8 cellular contexts compared by ENCODE assay signal in the genomic region with DNA sequence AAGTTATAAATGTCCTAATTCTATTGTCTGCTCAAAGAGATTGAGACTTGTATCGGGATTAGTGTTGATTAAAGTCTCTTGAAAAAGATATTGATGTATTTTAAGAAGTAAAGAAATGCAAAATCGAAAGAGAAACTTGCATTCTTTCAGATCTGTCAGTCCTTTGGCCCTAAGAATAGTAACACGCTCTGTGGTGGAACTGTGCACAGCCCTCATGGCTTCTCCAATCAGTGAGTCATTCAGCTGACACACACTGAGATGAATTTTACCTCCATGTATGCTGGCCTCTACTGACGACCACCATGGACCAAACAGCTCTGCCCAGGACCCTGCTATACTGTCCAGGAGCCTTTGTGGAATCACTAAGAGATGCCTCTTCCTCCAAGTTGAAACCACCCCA.
DNase-seq lines count a peak whose midpoint lies in the region; ATAC-seq and TF ChIP-seq lines count a peak whose summit lies in the region.

No MANE protein-coding gene starts in this region.

- in situ Hi-C loops in astrocyte of the spinal cord (cut with HindIII; ENCODE audit: low sequenced_read_pairs): no loop called here

- peak; percentile 50 for ATAC-seq in GM19463 (IDR thresholded peaks at IDR 0.05; ENCODE audit: unreplicated experiment)
- peak; percentile 87 for ATAC-seq in HG03520 (IDR thresholded peaks at IDR 0.05; ENCODE audit: unreplicated experiment)

- no peaks in the 10 kb centered on the region for H3K27me3 ChIP-seq in H7 (ENCODE audit: control insufficient read depth, insufficient read depth, low read length)

- H3K4me3 ChIP-seq in astrocyte of the spinal cord (ENCODE audit: low read depth, low read length) (no peak overlapping the region), H7 (ENCODE audit: insufficient read depth, low read depth, low read length) (no peak overlapping the region)

- no peaks in the 10 kb centered on the region for H3K36me3 ChIP-seq in H7 (replicated peaks; ENCODE audit: control insufficient read depth, insufficient read depth, low read length)

- TF ChIP-seq CTCF in astrocyte of the spinal cord (IDR thresholded peaks at IDR 0.05; ENCODE audit: low read depth, low read length): no peak

- DNase-seq in CD1c-positive myeloid dendritic cell (ENCODE audit: extremely low spot score) (peak; percentile 61), astrocyte of the spinal cord (ENCODE audit: low read depth, low spot score) (peak; percentile 65), islet precursor cell (no peak), H7 (no peak), SK-N-DZ (ENCODE audit: low spot score) (no peak), NCI-H2196 (lab: John Stamatoyannopoulos, UW; ENCODE audit: unreplicated experiment) (no peak)

Comparison
In these comparisons a context has a peak if more than half of its experiments do, and no peak if none do; other contexts are left out.
1. DNase-seq: peak in CD1c-positive myeloid dendritic cell (single experiment) and astrocyte of the spinal cord (single experiment); none in islet precursor cell (single experiment), H7 (single experiment), SK-N-DZ (single experiment) and NCI-H2196 (single experiment).